In the genomic region with DNA sequence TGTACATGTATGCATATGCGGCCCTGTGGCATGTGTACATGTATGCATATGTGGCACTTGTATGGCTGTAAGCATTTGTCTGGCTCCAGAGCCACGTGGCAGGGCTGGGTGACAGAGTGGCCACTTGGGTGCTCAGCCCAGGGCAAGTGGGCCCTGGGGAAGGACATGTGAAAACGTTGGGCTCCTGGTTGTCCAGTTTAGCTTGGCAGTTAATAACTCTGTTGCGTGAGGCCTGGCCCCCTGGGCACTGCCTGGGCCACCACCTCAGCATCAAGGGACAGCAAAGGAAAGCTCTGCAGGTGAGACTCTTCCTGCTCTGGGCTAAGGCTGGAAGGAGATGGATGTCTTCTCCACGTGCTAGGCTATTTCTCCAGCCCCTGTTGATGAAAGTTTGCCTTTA, we compare ENCODE assay signal across 22 cellular contexts.
A peak's percentile ranks its signal among the peaks of the same experiment; 100 is the strongest.
DNase-seq lines count a peak whose midpoint lies in the region; ATAC-seq and TF ChIP-seq lines count a peak whose summit lies in the region.
"Had no signal": no experiment of that assay in that cellular context is flagged by ENCODE, and none has a peak within 500 bp of the region (broad histone marks: within the 10 kb centered on the region; RNA-seq: fewer than 3 reads in every experiment).

No MANE protein-coding gene starts in this region.

- H3K4me1 ChIP-seq in heart right ventricle (peaks cover 0 to 51% (median 32%) of the 10 kb centered on the region in 9 donors), sigmoid colon (peaks cover 0 to 26% (median 10%) of the 10 kb centered on the region in 4 donors)

- no peaks in the 10 kb centered on the region for H3K36me3 ChIP-seq in heart right ventricle
- H3K36me3 ChIP-seq in sigmoid colon = no peaks in the 10 kb centered on the region
- H3K36me3 ChIP-seq: BE2C had no signal

- no peak for TF ChIP-seq POLR2A in sigmoid colon (IDR thresholded peaks at IDR 0.05)

- H3K27me3 ChIP-seq in heart right ventricle (no peaks in the 10 kb centered on the region), sigmoid colon (no peaks in the 10 kb centered on the region)
- H3K27me3 ChIP-seq: BE2C; BLaER1 treated with 17β-estradiol and CSF1 and Interleukin-3, amounts not matched to agents 10 nM and 100 nM had no signal

- intact Hi-C loops in Right ventricle myocardium inferior (cut with DNase I) = no loop called here
- intact Hi-C loops in heart right ventricle (cut with DNase I) = no loop called here
- intact Hi-C loops in sigmoid colon (cut with DNase I) = no loop called here

- H3K27ac ChIP-seq in heart right ventricle = no peak overlapping the region
- no peak overlapping the region for H3K27ac ChIP-seq in sigmoid colon
- H3K27ac ChIP-seq: A549; BLaER1 treated with 17β-estradiol and CSF1 and Interleukin-3, amounts not matched to agents 10 nM and 100 nM had no signal

- DNase-seq in Right ventricle myocardium inferior (ENCODE audit: missing footprints) = no peak
- DNase-seq in heart right ventricle = no peak
- DNase-seq in left lobe of liver (ENCODE audit: low spot score) = peak; percentile 31
- peak; percentile 84 for DNase-seq in mesenteric fat pad (ENCODE audit: low spot score)
- peak; percentile 52 for DNase-seq in sigmoid colon
- DNase-seq in activated CD4-positive, alpha-beta T cell treated with anti-CD3 and anti-CD28 coated beads, Interleukin-2, amount 50 U/mL, for 48 hours = no peak
- DNase-seq: 8988T; ACHN; AML-193; BE2C; CD8-positive, alpha-beta memory T cell; DMS 273 treated with DMSO at 0.1 percent for 48 hours; DMS79; EL; GDM1; H9; HFFc6 had no signal

- H3K4me3 ChIP-seq in heart right ventricle (no peak overlapping the region), sigmoid colon (no peak overlapping the region)
- H3K4me3 ChIP-seq: A549; BLaER1 treated with 17β-estradiol and CSF1 and Interleukin-3, amounts not matched to agents 10 nM and 100 nM; GM12878; GM23338 had no signal

- no peak for TF ChIP-seq CTCF in heart right ventricle (IDR thresholded peaks at IDR 0.05)
- no peak for TF ChIP-seq CTCF in sigmoid colon (IDR thresholded peaks at IDR 0.05)

- H3K9me3 ChIP-seq in heart right ventricle (no peaks in the 10 kb centered on the region), sigmoid colon (no peaks in the 10 kb centered on the region)
- H3K9me3 ChIP-seq: A549; BE2C; BLaER1 treated with 17β-estradiol and CSF1 and Interleukin-3, amounts not matched to agents 10 nM and 100 nM had no signal

- ATAC-seq in Right ventricle myocardium inferior (peak; percentile 24), heart right ventricle (no peak), left lobe of liver (no peak), GM19324 (IDR thresholded peaks at IDR 0.05; ENCODE audit: low FRiP score, unreplicated experiment) (no peak)
- ATAC-seq: A549, GM12878, GM23338 had no signal

- 76 to 85% methylated on average over 5 of the region's 5 CpGs for WGBS in heart right ventricle, 2 donors
- WGBS in sigmoid colon, 2 donors = 75 to 81% methylated on average over 5 of the region's 5 CpGs

- no peak for TF ChIP-seq EP300 in sigmoid colon (IDR thresholded peaks at IDR 0.05)

Comparison
In these comparisons a context has a peak if more than half of its experiments do, and no peak if none do; other contexts are left out.
1. DNase-seq: peak in left lobe of liver (single experiment), mesenteric fat pad (single experiment) and sigmoid colon (single experiment); none in Right ventricle myocardium inferior (single experiment), heart right ventricle (0 of 2) and activated CD4-positive, alpha-beta T cell treated with anti-CD3 and anti-CD28 coated beads, Interleukin-2, amount 50 U/mL, for 48 hours (0 of 2).